8 cellular contexts compared by ENCODE assay signal in the genomic region with DNA sequence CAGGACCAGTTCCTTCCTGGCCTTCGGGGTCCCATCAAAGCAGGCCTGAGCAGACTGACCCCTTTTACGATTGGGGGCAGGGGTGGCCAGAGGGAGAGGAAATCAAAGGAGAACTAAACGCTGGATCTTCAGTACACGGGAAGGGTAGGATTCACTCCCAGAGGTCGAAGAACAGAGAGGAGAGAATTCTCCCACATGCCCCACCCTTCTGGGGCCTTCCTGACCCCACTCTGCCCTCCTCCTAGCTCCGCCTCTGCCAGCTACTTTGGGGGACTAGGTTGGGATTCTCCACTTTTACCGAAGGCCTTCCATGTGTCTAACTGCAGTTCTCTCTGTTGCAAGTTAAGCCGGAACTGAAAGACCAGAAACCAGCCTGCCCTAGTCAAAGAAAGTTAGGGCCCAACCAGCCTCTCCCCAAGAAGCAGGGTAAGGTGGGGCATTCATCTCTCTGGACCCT. TPM values are rescaled to one million over a fixed set of nuclear protein-coding genes. Genes with fewer than 3 reads are reported as not detected.
DNase-seq lines count a peak whose midpoint lies in the region; ATAC-seq and TF ChIP-seq lines count a peak whose summit lies in the region.

No MANE protein-coding gene starts in this region.

- peak overlapping the region; percentile 73 for H3K27ac ChIP-seq in iPS-18a (ENCODE audit: low read length)

- ATAC-seq in GM18519 (IDR thresholded peaks at IDR 0.05; ENCODE audit: low FRiP score, unreplicated experiment) (no peak), GM18861 (IDR thresholded peaks at IDR 0.05; ENCODE audit: unreplicated experiment) (no peak)

- H3K4me1 Mint-ChIP-seq in Calu3 (ENCODE audit: low read depth, unreplicated experiment): peaks cover 85% of the 10 kb centered on the region
- peaks cover 76% of the 10 kb centered on the region for H3K4me1 Mint-ChIP-seq in stimulated activated naive CD8-positive, alpha-beta T cell treated with anti-CD3 and anti-CD28 coated beads, Interleukin-15, Interleukin-2, amounts not matched to agents 100 ng/mL and 50 ng/mL, for 24 hours (ENCODE audit: low read depth)

- H3K27me3 Mint-ChIP-seq in Calu3 (ENCODE audit: unreplicated experiment): no peaks in the 10 kb centered on the region
- no peaks in the 10 kb centered on the region for H3K27me3 Mint-ChIP-seq in stimulated activated naive CD8-positive, alpha-beta T cell treated with anti-CD3 and anti-CD28 coated beads, Interleukin-15, Interleukin-2, amounts not matched to agents 100 ng/mL and 50 ng/mL, for 24 hours

- H3K27me3 ChIP-seq in iPS-18a (ENCODE audit: control insufficient read depth, insufficient read depth, low read length): no peaks in the 10 kb centered on the region

- no peaks in the 10 kb centered on the region for H3K9me3 Mint-ChIP-seq in Calu3 (ENCODE audit: low read depth, unreplicated experiment)
- no peaks in the 10 kb centered on the region for H3K9me3 Mint-ChIP-seq in stimulated activated naive CD8-positive, alpha-beta T cell treated with anti-CD3 and anti-CD28 coated beads, Interleukin-15, Interleukin-2, amounts not matched to agents 100 ng/mL and 50 ng/mL, for 24 hours

- no TSS peak for BruUV-seq in Calu3 (replicated peaks; lab: Mats Ljungman, UMichigan)

- CTCF ChIA-PET in Calu3 (lab: Charles Lee): interaction anchor here (1.0 to 2.5 kb wide), 5 partner anchors 10 to 87 kb away, joined by 3 to 10 read pairs (median 7); no protein-coding TSS in a partner anchor

- no peak for TF ChIP-seq CTCF in Calu3 (IDR thresholded peaks at IDR 0.05; ENCODE audit: unreplicated experiment)

- H3K4me1 ChIP-seq in iPS-18a (ENCODE audit: control insufficient read depth, low read depth, low read length): peaks cover 52% of the 10 kb centered on the region

- peak overlapping the region; percentile 78 for H3K4me3 Mint-ChIP-seq in Calu3 (ENCODE audit: low read depth, unreplicated experiment)
- H3K4me3 Mint-ChIP-seq in stimulated activated naive CD8-positive, alpha-beta T cell treated with anti-CD3 and anti-CD28 coated beads, Interleukin-15, Interleukin-2, amounts not matched to agents 100 ng/mL and 50 ng/mL, for 24 hours: peak overlapping the region; percentile 94

- H3K36me3 ChIP-seq in iPS-18a (ENCODE audit: control insufficient read depth, low read depth, low read length): no peaks in the 10 kb centered on the region

- peak overlapping the region; percentile 73 for H3K27ac Mint-ChIP-seq in Calu3 (ENCODE audit: unreplicated experiment)
- peak overlapping the region; percentile 94 for H3K27ac Mint-ChIP-seq in stimulated activated naive CD8-positive, alpha-beta T cell treated with anti-CD3 and anti-CD28 coated beads, Interleukin-15, Interleukin-2, amounts not matched to agents 100 ng/mL and 50 ng/mL, for 24 hours

- H3K9ac ChIP-seq in iPS-18a (ENCODE audit: low read length): peak overlapping the region; percentile 88

- DNase-seq in Calu3: no peak
- peak; percentile 33 for DNase-seq in M059J (ENCODE audit: low read depth)
- DNase-seq in amniotic epithelial cell (ENCODE audit: low read depth): peak; percentile 54
- no peak for DNase-seq in DMS 273 (lab: John Stamatoyannopoulos, UW; ENCODE audit: unreplicated experiment)

- intact Hi-C loops in Calu3 (cut with micrococcal nuclease; ENCODE audit: unreplicated experiment): no loop called here

- peak overlapping the region; percentile 70 for H3K4me3 ChIP-seq in iPS-18a (ENCODE audit: low read length)

- H3K9me3 ChIP-seq in iPS-18a (ENCODE audit: control insufficient read depth, low read depth, low read length): no peaks in the 10 kb centered on the region

- H3K36me3 Mint-ChIP-seq in Calu3 (ENCODE audit: insufficient read depth, unreplicated experiment): peaks cover 91% of the 10 kb centered on the region
- H3K36me3 Mint-ChIP-seq in stimulated activated naive CD8-positive, alpha-beta T cell treated with anti-CD3 and anti-CD28 coated beads, Interleukin-15, Interleukin-2, amounts not matched to agents 100 ng/mL and 50 ng/mL, for 24 hours (ENCODE audit: low read depth): peaks cover 43% of the 10 kb centered on the region

RNA-seq across cellular contexts. Expression of gene ARHGEF2, which starts 0.7 kb away (rescaled TPM):
- total RNA-seq in Calu3 (2022): 69.2 and 97.6 TPM in 2 replicates
- total RNA-seq in M059J (2014; rRNA removed; shearing (Covaris generic)): 47.3 and 51.6 TPM in 2 replicates

RNA-seq across cellular contexts. Expression of gene RXFP4, which starts 37.6 kb away (rescaled TPM):
- total RNA-seq in Calu3 (2022): not detected in 2 replicates
- not detected in 2 replicates for total RNA-seq in M059J (2014; rRNA removed; shearing (Covaris generic))

RNA-seq across cellular contexts. Expression of gene SSR2, which starts 41.8 kb away (rescaled TPM):
- total RNA-seq in Calu3 (2022): 215 and 246 TPM in 2 replicates
- 1,065 and 1,666 TPM in 2 replicates for total RNA-seq in M059J (2014; rRNA removed; shearing (Covaris generic))

RNA-seq across cellular contexts. Expression of gene KHDC4, which starts 44.8 kb away (rescaled TPM):
- total RNA-seq in Calu3 (2022): 99.3 and 107 TPM in 2 replicates
- 24.1 and 30.7 TPM in 2 replicates for total RNA-seq in M059J (2014; rRNA removed; shearing (Covaris generic))

Comparison
In these comparisons a context has a peak if more than half of its experiments do, and no peak if none do; other contexts are left out.
1. DNase-seq: peak in M059J (single experiment) and amniotic epithelial cell (single experiment); none in Calu3 (single experiment) and DMS 273 (single experiment).